24 cellular contexts compared by ENCODE assay signal in the genomic region with DNA sequence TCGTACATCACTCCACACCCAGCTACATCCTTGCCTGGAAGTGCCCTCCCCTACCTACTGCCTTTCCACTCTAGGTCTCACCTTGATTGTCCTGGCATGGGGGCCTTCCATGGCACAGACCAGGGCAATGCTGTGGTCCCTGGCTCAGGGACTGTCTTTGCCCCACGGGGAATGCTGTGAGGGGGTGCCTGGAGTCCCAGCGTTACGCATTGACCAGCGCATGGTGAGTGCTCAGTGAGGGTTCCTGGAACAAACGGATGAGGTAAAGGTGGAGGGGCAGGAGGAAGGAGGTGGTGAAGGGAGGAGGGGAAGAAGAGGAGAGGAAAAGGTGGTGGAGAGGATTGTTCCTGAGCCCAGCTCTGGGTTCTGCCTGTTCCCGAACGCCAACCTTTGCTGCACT. TPM values are rescaled to one million over a fixed set of nuclear protein-coding genes. Genes with fewer than 3 reads are reported as not detected.
A peak's percentile ranks its signal among the peaks of the same experiment; 100 is the strongest.
DNase-seq lines count a peak whose midpoint lies in the region; ATAC-seq and TF ChIP-seq lines count a peak whose summit lies in the region.
"Had no signal": no experiment of that assay in that cellular context is flagged by ENCODE, and none has a peak within 500 bp of the region (broad histone marks: within the 10 kb centered on the region; RNA-seq: fewer than 3 reads in every experiment).

No MANE protein-coding gene starts in this region.

- no peak for TF ChIP-seq POLR2A in sigmoid colon (IDR thresholded peaks at IDR 0.05)

- no peak overlapping the region for H3K4me3 Mint-ChIP-seq in osteocyte (ENCODE audit: unreplicated experiment)

- H3K27ac Mint-ChIP-seq in osteocyte (ENCODE audit: unreplicated experiment): no peak overlapping the region
- H3K27ac Mint-ChIP-seq: IgD-negative memory B cell had no signal

- WGBS in sigmoid colon, 2 donors: 73 to 78% methylated on average over 8 of the region's 8 CpGs

- no peak overlapping the region for H3K27ac ChIP-seq in sigmoid colon
- H3K27ac ChIP-seq: KMS-11, PC-9 had no signal

- no peaks in the 10 kb centered on the region for H3K36me3 Mint-ChIP-seq in osteocyte (ENCODE audit: unreplicated experiment)
- H3K36me3 Mint-ChIP-seq: IgD-negative memory B cell had no signal

- TF ChIP-seq CTCF in osteocyte (IDR thresholded peaks at IDR 0.05): no peak
- no peak for TF ChIP-seq CTCF in sigmoid colon (IDR thresholded peaks at IDR 0.05)

- H3K9ac ChIP-seq in iPS-15b (ENCODE audit: low read depth, low read length): peak overlapping the region; percentile 9
- H3K9ac ChIP-seq: KMS-11 had no signal

- TF ChIP-seq EP300 in sigmoid colon (IDR thresholded peaks at IDR 0.05): no peak

- H3K27me3 ChIP-seq in iPS-15b (ENCODE audit: control insufficient read depth, insufficient read depth, low read length) (no peaks in the 10 kb centered on the region), sigmoid colon (no peaks in the 10 kb centered on the region)

- H3K9me3 ChIP-seq in iPS-15b (ENCODE audit: control insufficient read depth, insufficient read depth, low read length) (no peaks in the 10 kb centered on the region), sigmoid colon (no peaks in the 10 kb centered on the region)
- H3K9me3 ChIP-seq: HAP-1 had no signal

- DNase-seq in cardiac septum (ENCODE audit: low spot score): peak; percentile 31
- no peak for DNase-seq in Right ventricle myocardium superior
- DNase-seq in osteocyte (ENCODE audit: extremely low spot score, unreplicated experiment): peak; percentile 70
- no peak for DNase-seq in LoVo (ENCODE audit: low spot score)
- no peak for DNase-seq in sigmoid colon
- DNase-seq: 8988T; ACHN; Calu3; DND-41; NCI-H1048; NCI-H1417; NCI-H1694; NCI-H2029 treated with DMSO at 0.1 percent for 48 hours; NCI-H446 treated with DMSO at 0.1 percent for 48 hours; NCI-H82; NK-92 treated with Interleukin-12 subunit alpha and Interleukin-12 subunit beta, amount 100 ng/mL, for 24 hours; PC-9; SHP77 had no signal

- H3K4me3 ChIP-seq in iPS-15b (ENCODE audit: low read depth, low read length) (no peak overlapping the region), sigmoid colon (no peak overlapping the region)
- H3K4me3 ChIP-seq: HAP-1, PC-9 had no signal

- no peaks in the 10 kb centered on the region for H3K27me3 Mint-ChIP-seq in osteocyte (ENCODE audit: unreplicated experiment)

- ATAC-seq in Right ventricle myocardium superior (ENCODE audit: poor library complexity): no peak
- ATAC-seq in HG03457 (IDR thresholded peaks at IDR 0.05; ENCODE audit: unreplicated experiment): no peak

- no peaks in the 10 kb centered on the region for H3K4me1 Mint-ChIP-seq in osteocyte (ENCODE audit: unreplicated experiment)
- H3K4me1 Mint-ChIP-seq: IgD-negative memory B cell had no signal

- H3K4me1 ChIP-seq in iPS-15b (ENCODE audit: control insufficient read depth, insufficient read depth, low read length) (peaks cover 11% of the 10 kb centered on the region), sigmoid colon (no peaks in the 10 kb centered on the region)
- H3K4me1 ChIP-seq: HAP-1 had no signal

- H3K36me3 ChIP-seq in iPS-15b (ENCODE audit: control insufficient read depth, insufficient read depth, low read length): no peaks in the 10 kb centered on the region
- H3K36me3 ChIP-seq in sigmoid colon: no peaks in the 10 kb centered on the region
- H3K36me3 ChIP-seq: HAP-1 had no signal

- H3K9me3 Mint-ChIP-seq in osteocyte (ENCODE audit: unreplicated experiment): no peaks in the 10 kb centered on the region

- intact Hi-C loops in cardiac septum (cut with DNase I): no loop called here
- intact Hi-C loops in Right ventricle myocardium superior (cut with DNase I): no loop called here
- intact Hi-C loops in sigmoid colon (cut with DNase I): no loop called here

RNA-seq across cellular contexts. Expression of a gene that starts 40.6 kb away (rescaled TPM):
- total RNA-seq in cardiac septum (0.27 TPM), Right ventricle myocardium superior (not detected), osteocyte (0.35 TPM in 1 of 2 replicates, not detected in the other), sigmoid colon (under 1 TPM in 1 of 4 donors, not detected in 3; 0.36 TPM)
- under 1 TPM in 2 of 3 donors, not detected in 1; 0.35 to 0.60 TPM for polyA plus RNA-seq in sigmoid colon
- total RNA-seq: Calu3, PC-9, RPMI7951 had no signal
- polyA plus RNA-seq: IgD-negative memory B cell had no signal

Comparison
In these comparisons a context has a peak if more than half of its experiments do, and no peak if none do; other contexts are left out.
1. DNase-seq: peak in cardiac septum (single experiment) and osteocyte (single experiment); none in Right ventricle myocardium superior (single experiment), LoVo (single experiment) and sigmoid colon (single experiment).